ENCODE assay signal across 8 cellular contexts in the genomic region with DNA sequence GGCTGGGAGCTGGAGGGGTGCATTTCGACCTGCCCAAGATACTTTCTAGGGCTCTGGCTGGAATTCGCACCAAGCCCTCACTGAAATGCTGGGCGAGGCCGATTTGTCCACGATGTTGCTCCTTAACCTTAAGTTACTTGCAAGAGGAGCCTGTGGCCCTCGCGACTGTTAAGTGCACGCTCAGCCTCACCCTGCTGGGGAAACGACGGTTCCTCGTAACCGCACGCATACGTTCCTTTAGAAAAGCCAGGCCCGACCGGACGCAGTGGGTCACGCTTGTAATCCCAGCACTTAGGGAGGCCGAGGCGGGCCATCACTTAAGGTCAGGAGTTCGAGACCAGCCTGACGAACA. TPM values are rescaled to one million over a fixed set of nuclear protein-coding genes. Genes with fewer than 3 reads are reported as not detected.
DNase-seq lines count a peak whose midpoint lies in the region; ATAC-seq and TF ChIP-seq lines count a peak whose summit lies in the region.

No MANE protein-coding gene starts in this region.

- peaks cover 92% of the 10 kb centered on the region for H3K79me2 ChIP-seq in DND-41 (ENCODE audit: insufficient read depth, low read length)
- peaks cover 62% of the 10 kb centered on the region for H3K79me2 ChIP-seq in fibroblast of lung (ENCODE audit: control insufficient read depth, insufficient read depth, low read length)

- H3K36me3 Mint-ChIP-seq in naive thymus-derived CD8-positive, alpha-beta T cell = peaks cover 0 to 8% (median 0%) of the 10 kb centered on the region in 3 donors

- H3K4me3 Mint-ChIP-seq in naive thymus-derived CD8-positive, alpha-beta T cell = peak overlapping the region; percentile 78 to 99 (median 96)

- ATAC-seq in DND-41 (ENCODE audit: insufficient read depth, low read depth) (no peak), HG03025 (IDR thresholded peaks at IDR 0.05; ENCODE audit: low FRiP score, unreplicated experiment) (peak; percentile 3), HG03565 (IDR thresholded peaks at IDR 0.05; ENCODE audit: unreplicated experiment) (no peak), GM18502 (IDR thresholded peaks at IDR 0.05; ENCODE audit: poor library complexity, unreplicated experiment) (no peak)
- no peak for ATAC-seq in naive thymus-derived CD8-positive, alpha-beta T cell

- no peak for TF ChIP-seq CTCF in DND-41 (IDR thresholded peaks at IDR 0.05; ENCODE audit: borderline replicate concordance, extremely low read depth, low read length, poor library complexity, severe bottlenecking)
- no peak for TF ChIP-seq CTCF in VCaP (conservative IDR thresholded peaks at IDR 0.05)
- TF ChIP-seq CTCF in fibroblast of lung (conservative IDR thresholded peaks at IDR 0.05 in 1 of 2, IDR thresholded peaks at IDR 0.05 in 1 of 2; ENCODE audit: low read depth in 1 of 2, low read length in 2 of 2) = no peak

- H3K9me3 ChIP-seq in DND-41 (ENCODE audit: insufficient read depth, low read length, severe bottlenecking) (no peaks in the 10 kb centered on the region), fibroblast of lung (ENCODE audit: control insufficient read depth, insufficient read depth, low read depth, low read length) (no peaks in the 10 kb centered on the region)

- H3K27ac ChIP-seq in DND-41 (ENCODE audit: low read length) (peak overlapping the region; percentile 97), VCaP (peak overlapping the region; percentile 98), fibroblast of lung (ENCODE audit: insufficient read depth, low read length) (peak overlapping the region; percentile 74)

- no peaks in the 10 kb centered on the region for H3K36me3 ChIP-seq in DND-41 (ENCODE audit: insufficient read depth, low read length)
- peaks cover 2% of the 10 kb centered on the region for H3K36me3 ChIP-seq in fibroblast of lung (ENCODE audit: control insufficient read depth, insufficient read depth, low read length)

- H3K4me2 ChIP-seq in DND-41 (ENCODE audit: insufficient read depth, low read length) (peak overlapping the region; percentile 95), fibroblast of lung (ENCODE audit: extremely low read depth, insufficient read depth, low read length) (peak overlapping the region; percentile 97)

- H3K4me1 Mint-ChIP-seq in naive thymus-derived CD8-positive, alpha-beta T cell = peaks cover 15 to 56% (median 52%) of the 10 kb centered on the region in 4 donors

- H3K4me1 ChIP-seq in DND-41 (ENCODE audit: insufficient read depth, low read length) (peaks cover 54% of the 10 kb centered on the region), fibroblast of lung (ENCODE audit: control insufficient read depth, extremely low read depth, insufficient read depth, low read length) (peaks cover 3% of the 10 kb centered on the region)

- peak overlapping the region; percentile 99 for H3K9ac ChIP-seq in DND-41 (ENCODE audit: low read depth, low read length)
- H3K9ac ChIP-seq in fibroblast of lung (ENCODE audit: insufficient read depth, low read length) = peak overlapping the region; percentile 87

- peaks cover 18% of the 10 kb centered on the region for H4K20me1 ChIP-seq in DND-41 (ENCODE audit: insufficient read depth, low read length)
- no peaks in the 10 kb centered on the region for H4K20me1 ChIP-seq in fibroblast of lung (ENCODE audit: control insufficient read depth, extremely low read depth, insufficient read depth, low read length)

- no peaks in the 10 kb centered on the region for H3K9me3 Mint-ChIP-seq in naive thymus-derived CD8-positive, alpha-beta T cell

- H3K4me3 ChIP-seq in DND-41 (ENCODE audit: low read depth in 1 of 2, low read length in 2 of 2) = peak overlapping the region; percentile 83 to 84
- H3K4me3 ChIP-seq in fibroblast of lung (replicated peaks in 1 of 4; ENCODE audit: control extremely low read depth in 1 of 4, insufficient read depth in 1 of 4, low read depth in 3 of 4, low read length in 4 of 4) = peak overlapping the region; percentile 50 to 96 (median 60)

- POLR2A ChIA-PET in naive thymus-derived CD8-positive, alpha-beta T cell (lab: Charles Lee) = interaction anchor here (0.9 to 3.8 kb wide), 8 partner anchors 10 to 320 kb away, joined by 3 to 27 read pairs (median 4); a partner anchor contains a TSS

- DNase-seq in DND-41 (no peak), fibroblast of lung (ENCODE audit: low read depth in 2 of 2) (no peak), AG08396 (ENCODE audit: low spot score) (no peak)
- peak in 4 of 10 donors; percentile 6 to 21 (median 10) for DNase-seq in naive thymus-derived CD8-positive, alpha-beta T cell

- H2AFZ ChIP-seq in DND-41 (ENCODE audit: low read depth, low read length) (peak overlapping the region; percentile 77), fibroblast of lung (ENCODE audit: low read length) (peak overlapping the region; percentile 43)

- no peaks in the 10 kb centered on the region for H3K27me3 Mint-ChIP-seq in naive thymus-derived CD8-positive, alpha-beta T cell

- no peaks in the 10 kb centered on the region for H3K27me3 ChIP-seq in DND-41 (ENCODE audit: insufficient read depth, low read length, poor library complexity)
- H3K27me3 ChIP-seq in fibroblast of lung (ENCODE audit: control insufficient read depth, insufficient read depth, low read length) = no peaks in the 10 kb centered on the region

- H3K27ac Mint-ChIP-seq in naive thymus-derived CD8-positive, alpha-beta T cell = peak overlapping the region; percentile 68 to 98 (median 90)

RNA-seq across cellular contexts. Expression of a gene that starts 0.6 kb away (rescaled TPM):
- 63.2 and 106 TPM in 2 replicates for total RNA-seq in fibroblast of lung
- polyA plus RNA-seq in fibroblast of lung = 67.6 and 92.8 TPM in 2 replicates
- 53.3 and 58.1 TPM in 2 replicates for polyA plus RNA-seq in fibroblast of lung (2012)
- polyA minus RNA-seq in fibroblast of lung (ENCODE audit: low replicate concordance) = 133 and 215 TPM in 2 replicates
- 100 to 1,000 TPM; 149 to 163 TPM for total RNA-seq in naive thymus-derived CD8-positive, alpha-beta T cell
- polyA plus RNA-seq in naive thymus-derived CD8-positive, alpha-beta T cell = 100 to 1,000 TPM in 1 of 3 donors, 10 to 100 TPM in 2; 41.8 to 132 (median 73.7) TPM

RNA-seq across cellular contexts. Expression of a gene that starts 1.1 kb away (rescaled TPM):
- total RNA-seq in fibroblast of lung = 14.4 and 19.3 TPM in 2 replicates
- 12.6 and 16.4 TPM in 2 replicates for polyA plus RNA-seq in fibroblast of lung
- polyA plus RNA-seq in fibroblast of lung (2012) = 9.0 and 10.5 TPM in 2 replicates
- polyA minus RNA-seq in fibroblast of lung (ENCODE audit: low replicate concordance) = 16.2 and 20.8 TPM in 2 replicates
- 10 to 100 TPM; 85.0 to 98.2 TPM for total RNA-seq in naive thymus-derived CD8-positive, alpha-beta T cell
- polyA plus RNA-seq in naive thymus-derived CD8-positive, alpha-beta T cell = 10 to 100 TPM in 1 of 3 donors, 1 to 10 TPM in 2; 9.2 to 14.3 (median 9.2) TPM
